Comparison of ENCODE assay signal across 12 cellular contexts in the genomic region with DNA sequence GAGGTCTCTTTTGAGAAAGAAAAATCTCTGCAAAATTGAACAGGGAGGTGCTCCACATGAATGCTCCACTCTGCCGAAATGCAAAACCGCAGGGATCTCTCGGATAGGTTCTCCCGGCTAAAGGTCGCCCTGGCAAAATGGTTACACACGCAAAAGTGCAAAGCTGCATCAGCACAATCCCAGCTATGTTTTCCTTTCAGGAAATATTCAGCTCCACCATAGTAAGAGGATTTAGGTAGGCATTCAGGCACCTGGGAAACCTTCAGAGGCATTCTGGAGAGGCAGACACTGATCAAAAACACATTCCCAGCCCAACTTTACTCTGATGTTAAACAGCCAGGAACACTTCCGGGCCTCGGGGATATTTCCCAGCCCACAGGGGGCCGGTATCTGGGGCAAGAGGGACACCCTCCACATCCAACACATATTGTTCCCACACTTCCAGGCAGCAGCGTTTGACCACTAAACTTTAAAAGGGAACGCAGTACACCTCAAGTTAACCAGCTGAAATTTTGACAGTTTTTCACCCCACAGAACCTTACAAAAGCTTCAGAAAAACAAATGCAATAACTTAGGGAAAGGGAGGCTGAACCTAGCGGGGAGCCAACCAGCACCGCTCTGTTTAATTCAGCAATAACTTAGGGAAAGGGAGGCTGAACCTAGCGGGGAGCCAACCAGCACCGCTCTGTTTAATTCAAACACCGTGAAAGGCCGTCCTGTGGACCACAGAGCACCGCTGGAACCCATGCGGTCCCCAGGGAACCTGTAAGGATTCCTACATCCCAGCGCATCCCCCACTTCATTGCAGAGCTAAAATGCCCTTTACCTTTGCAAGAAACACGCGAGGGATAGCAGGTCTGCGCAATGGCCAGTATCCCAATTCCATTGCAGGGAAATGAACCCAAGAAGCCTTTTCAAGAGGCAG. TPM values are rescaled to one million over a fixed set of nuclear protein-coding genes. Genes with fewer than 3 reads are reported as not detected.
DNase-seq lines count a peak whose midpoint lies in the region; TF ChIP-seq lines count a peak whose summit lies in the region.
"Had no signal": no experiment of that assay in that cellular context is flagged by ENCODE, and none has a peak within 500 bp of the region (broad histone marks: within the 10 kb centered on the region; RNA-seq: fewer than 3 reads in every experiment).

No MANE protein-coding gene starts in this region.

- CTCF ChIA-PET in BJ (lab: Yijun Ruan, JAX): interaction anchor here (1.1 to 1.8 kb wide), 2 partner anchors 10 to 98 kb away, joined by 3 read pairs; no protein-coding TSS in a partner anchor
- CTCF ChIA-PET in activated CD4-positive, alpha-beta T cell treated with anti-CD3 and anti-CD28 coated beads, Interleukin-2, amount 10 ng/mL, durations not matched to agents 7 days and 5 days (lab: Charles Lee): no interaction called here

- no peaks in the 10 kb centered on the region for H3K9me3 ChIP-seq in SJCRH30 (replicated peaks)
- H3K9me3 ChIP-seq in trophoblast cell (ENCODE audit: insufficient read depth, low read depth, low read length): peaks cover 4% of the 10 kb centered on the region

- H3K9ac ChIP-seq in trophoblast cell (ENCODE audit: low read length): peak overlapping the region; percentile 90
- H3K9ac ChIP-seq: KMS-11 had no signal

- H3K4me3 ChIP-seq in BJ (ENCODE audit: low read depth, low read length): peak overlapping the region; percentile 67
- H3K4me3 ChIP-seq in SJCRH30: peak overlapping the region; percentile 56
- H3K4me3 ChIP-seq in fibroblast of villous mesenchyme (ENCODE audit: low read depth, low read length): peak overlapping the region; percentile 61
- peak overlapping the region; percentile 77 for H3K4me3 ChIP-seq in trophoblast cell (ENCODE audit: low read depth, low read length)

- H3K4me2 ChIP-seq in trophoblast cell (ENCODE audit: low read length): peak overlapping the region; percentile 70
- H3K4me2 ChIP-seq: KMS-11 had no signal

- H2BK120ac ChIP-seq in trophoblast cell (ENCODE audit: insufficient read depth, low read length, poor library complexity): peak overlapping the region; percentile 66

- H3K18ac ChIP-seq in trophoblast cell (ENCODE audit: low read length): peak overlapping the region; percentile 20

- no peak overlapping the region for H3K4me3 Mint-ChIP-seq in activated CD4-positive, alpha-beta T cell treated with anti-CD3 and anti-CD28 coated beads, Interleukin-2, amount 10 ng/mL, durations not matched to agents 7 days and 5 days
- H3K4me3 Mint-ChIP-seq: T-helper 1 cell treated with Interleukin-12 subunit alpha and Interleukin-12 subunit beta and Interleukin-4 antibody, amounts not matched to agents 30 μg/mL and 1 μg/mL, for 36 hours had no signal

- H3K27ac ChIP-seq in SJCRH30 (peak overlapping the region; percentile 78), trophoblast cell (ENCODE audit: low read depth, low read length) (peak overlapping the region; percentile 91)
- H3K27ac ChIP-seq: KMS-11 had no signal

- peaks cover 65% of the 10 kb centered on the region for H3K79me1 ChIP-seq in trophoblast cell (ENCODE audit: low read length)

- peak overlapping the region; percentile 8 for H2BK12ac ChIP-seq in trophoblast cell (ENCODE audit: low read length)

- H4K91ac ChIP-seq in trophoblast cell (ENCODE audit: low read depth, low read length): peak overlapping the region; percentile 84

- no peak overlapping the region for H3K27ac Mint-ChIP-seq in activated CD4-positive, alpha-beta T cell treated with anti-CD3 and anti-CD28 coated beads, Interleukin-2, amount 10 ng/mL, durations not matched to agents 7 days and 5 days
- H3K27ac Mint-ChIP-seq: T-helper 1 cell treated with Interleukin-12 subunit alpha and Interleukin-12 subunit beta and Interleukin-4 antibody, amounts not matched to agents 30 μg/mL and 1 μg/mL, for 36 hours had no signal

- H3K4ac ChIP-seq in trophoblast cell (ENCODE audit: low read depth, low read length): peak overlapping the region; percentile 14

- H3K36me3 Mint-ChIP-seq in activated CD4-positive, alpha-beta T cell treated with anti-CD3 and anti-CD28 coated beads, Interleukin-2, amount 10 ng/mL, durations not matched to agents 7 days and 5 days (ENCODE audit: low read depth): no peaks in the 10 kb centered on the region

- peaks cover 38% of the 10 kb centered on the region for H3K4me1 ChIP-seq in SJCRH30
- peaks cover 51 to 72% of the 10 kb centered on the region in 2 experiments for H3K4me1 ChIP-seq in trophoblast cell (ENCODE audit: control insufficient read depth in 1 of 2, insufficient read depth in 2 of 2, low read length in 2 of 2)

- H3K4me1 Mint-ChIP-seq in activated CD4-positive, alpha-beta T cell treated with anti-CD3 and anti-CD28 coated beads, Interleukin-2, amount 10 ng/mL, durations not matched to agents 7 days and 5 days: no peaks in the 10 kb centered on the region

- H2AFZ ChIP-seq in trophoblast cell (ENCODE audit: insufficient read depth, low read length, poor library complexity): no peak overlapping the region

- no CpG with 5 or more reads among the region's 23 CpGs for WGBS in trophoblast cell (ENCODE audit: extremely low coverage, insufficient coverage, insufficient read length)

- peaks cover 21% of the 10 kb centered on the region for H3K27me3 Mint-ChIP-seq in activated CD4-positive, alpha-beta T cell treated with anti-CD3 and anti-CD28 coated beads, Interleukin-2, amount 10 ng/mL, durations not matched to agents 7 days and 5 days

- peak overlapping the region; percentile 59 for H3K23ac ChIP-seq in trophoblast cell (ENCODE audit: low read length)

- H3K79me2 ChIP-seq in trophoblast cell (ENCODE audit: control insufficient read depth, insufficient read depth, low read length, poor library complexity): peaks cover 32% of the 10 kb centered on the region

- POLR2A ChIA-PET in BJ (lab: Charles Lee): no interaction called here
- POLR2A ChIA-PET in activated CD4-positive, alpha-beta T cell treated with anti-CD3 and anti-CD28 coated beads, Interleukin-2, amount 10 ng/mL, durations not matched to agents 7 days and 5 days (lab: Charles Lee): no interaction called here

- TF ChIP-seq CTCF in BJ (IDR thresholded peaks at IDR 0.05; ENCODE audit: insufficient read depth, low read depth, low read length): no peak
- no peak for TF ChIP-seq CTCF in fibroblast of villous mesenchyme (IDR thresholded peaks at IDR 0.05; ENCODE audit: insufficient read depth, low read depth, low read length)

- peak overlapping the region; percentile 24 for H4K8ac ChIP-seq in trophoblast cell (ENCODE audit: low read depth, low read length)

- H3K9me3 Mint-ChIP-seq in activated CD4-positive, alpha-beta T cell treated with anti-CD3 and anti-CD28 coated beads, Interleukin-2, amount 10 ng/mL, durations not matched to agents 7 days and 5 days: no peaks in the 10 kb centered on the region
- H3K9me3 Mint-ChIP-seq: T-helper 1 cell treated with Interleukin-12 subunit alpha and Interleukin-12 subunit beta and Interleukin-4 antibody, amounts not matched to agents 30 μg/mL and 1 μg/mL, for 36 hours had no signal

- H3K36me3 ChIP-seq in BJ (ENCODE audit: control insufficient read depth, insufficient read depth, low read length) (peaks cover 7% of the 10 kb centered on the region), SJCRH30 (no peaks in the 10 kb centered on the region), trophoblast cell (ENCODE audit: control insufficient read depth in 1 of 2, insufficient read depth in 2 of 2, low read length in 2 of 2) (peaks cover 8 to 10% of the 10 kb centered on the region in 2 experiments)

- peak overlapping the region; percentile 62 for H3K14ac ChIP-seq in trophoblast cell (ENCODE audit: low read length)

- H2BK5ac ChIP-seq in trophoblast cell (ENCODE audit: low read depth, low read length, poor library complexity): peak overlapping the region; percentile 14

- no peaks in the 10 kb centered on the region for H3K27me3 ChIP-seq in BJ (ENCODE audit: control insufficient read depth, insufficient read depth, low read length)
- no peaks in the 10 kb centered on the region for H3K27me3 ChIP-seq in SJCRH30
- no peaks in the 10 kb centered on the region for H3K27me3 ChIP-seq in trophoblast cell (ENCODE audit: insufficient read depth, low read length)

- H2AK5ac ChIP-seq in trophoblast cell (ENCODE audit: low read length): peak overlapping the region; percentile 16

- H4K12ac ChIP-seq in trophoblast cell (ENCODE audit: low read depth, low read length): peak overlapping the region; percentile 1

- DNase-seq in BJ (ENCODE audit: low read depth) (no peak), SJCRH30 (peak; percentile 45 to 67), fibroblast of villous mesenchyme (ENCODE audit: low read depth) (peak; percentile 73), trophoblast cell (peak in 1 of 2 donors; percentile 70), RKO (ENCODE audit: low spot score) (no peak), NCI-H2081 (lab: John Stamatoyannopoulos, UW) (no peak), ureter (ENCODE audit: low spot score) (no peak)
- DNase-seq in activated CD4-positive, alpha-beta T cell treated with anti-CD3 and anti-CD28 coated beads, Interleukin-2, amount 10 ng/mL, durations not matched to agents 7 days and 5 days: no peak
- DNase-seq: AML-193, NCI-H2227 treated with DMSO at 0.1 percent for 48 hours had no signal

RNA-seq across cellular contexts. Expression of a gene that starts 45.9 kb away (rescaled TPM):
- polyA plus RNA-seq in BJ (2011; rRNA removed): 94.2 and 126 TPM in 2 replicates
- polyA minus RNA-seq in BJ (2011; rRNA and poly(A)+ RNA removed): 212 and 247 TPM in 2 replicates
- total RNA-seq in SJCRH30 (2014; rRNA removed; shearing (Covaris generic)): 57.6 and 65.1 TPM in 2 replicates
- total RNA-seq in fibroblast of villous mesenchyme: 120 and 202 TPM in 2 replicates
- polyA plus RNA-seq in trophoblast cell (2013): 85.9 and 86.5 TPM in 2 replicates
- 48.7 TPM for total RNA-seq in ureter
- total RNA-seq in activated CD4-positive, alpha-beta T cell treated with anti-CD3 and anti-CD28 coated beads, Interleukin-2, amount 10 ng/mL, durations not matched to agents 7 days and 5 days: not detected

Comparison
In these comparisons a context has a peak if more than half of its experiments do, and no peak if none do; other contexts are left out.
1. DNase-seq: peak in SJCRH30 (2 of 2) and fibroblast of villous mesenchyme (single experiment); none in BJ (single experiment), RKO (single experiment), NCI-H2081 (0 of 2), ureter (single experiment) and activated CD4-positive, alpha-beta T cell treated with anti-CD3 and anti-CD28 coated beads, Interleukin-2, amount 10 ng/mL, durations not matched to agents 7 days and 5 days (single experiment).
2. RNA of a gene that starts 45.9 kb away (total RNA-seq): 120 to 202 TPM in fibroblast of villous mesenchyme, 57.6 to 65.1 TPM in SJCRH30 and 48.7 TPM in ureter (single experiment); not detected in activated CD4-positive, alpha-beta T cell treated with anti-CD3 and anti-CD28 coated beads, Interleukin-2, amount 10 ng/mL, durations not matched to agents 7 days and 5 days; every median in the first group is over 10 times any median in the second.
3. Peak in every context shown above with its lines, with median percentiles within 50 percentile points of each other: H3K4me3 ChIP-seq.